Comparison of ENCODE assay signal across 20 cellular contexts in genomic region chr12:115209230-115209629, GRCh38.
"Had no signal": no experiment of that assay in that cellular context is flagged by ENCODE, and none has a peak within 500 bp of the region (broad histone marks: within the 10 kb centered on the region; RNA-seq: fewer than 3 reads in every experiment).

No MANE protein-coding gene starts in this region.

- H3K79me2 ChIP-seq: parathyroid adenoma had no signal

- H2AFZ ChIP-seq: parathyroid adenoma had no signal

- H3K4me3 ChIP-seq: ascending aorta, mucosa of descending colon, right lobe of liver, SJCRH30, tibial artery had no signal

- H3K9ac ChIP-seq: parathyroid adenoma had no signal

- H3K4me1 ChIP-seq: parathyroid adenoma, right lobe of liver had no signal

- H3K27me3 ChIP-seq: ascending aorta, right lobe of liver, SJCRH30, tibial artery had no signal

- ATAC-seq: activated naive CD8-positive, alpha-beta T cell treated with anti-CD3 and anti-CD28 coated beads, Interleukin-2, amount 50 U/mL, for 24 hours; activated T-helper 17 cell treated with anti-CD3 and anti-CD28 coated beads, Interleukin-2, amount 50 U/mL, for 72 hours; effector memory CD8-positive, alpha-beta T cell; left lobe of liver; mucosa of descending colon; naive thymus-derived CD4-positive, alpha-beta T cell; right lobe of liver had no signal

- H3K27ac ChIP-seq: ascending aorta, parathyroid adenoma, right lobe of liver, SJCRH30, tibial artery had no signal

- H3K36me3 ChIP-seq: ascending aorta, right lobe of liver, SJCRH30, tibial artery had no signal

- DNase-seq: activated CD4-positive, alpha-beta T cell treated with anti-CD3 and anti-CD28 coated beads, Interleukin-2, amount 50 U/mL, for 48 hours; activated naive CD4-positive, alpha-beta T cell treated with anti-CD3 and anti-CD28 coated beads for 36 hours; activated naive CD8-positive, alpha-beta T cell treated with anti-CD3 and anti-CD28 coated beads, Interleukin-2, amount 50 U/mL, for 24 hours; activated T-cell treated with anti-CD3 and anti-CD28 coated beads for 4 hours; dermis blood vessel endothelial cell; effector memory CD8-positive, alpha-beta T cell; foreskin fibroblast; kidney; mucosa of descending colon; naive thymus-derived CD4-positive, alpha-beta T cell; right lobe of liver; SJCRH30; stimulated activated CD8-positive, alpha-beta memory T cell treated with anti-CD3 and anti-CD28 coated beads, Interleukin-4, amount 100 ng/mL, for 48 hours; stimulated activated naive CD4-positive, alpha-beta T cell; SW 1271; tibial artery had no signal

- H3K9me3 ChIP-seq: ascending aorta, mucosa of descending colon, right lobe of liver, tibial artery had no signal
